13 cellular contexts compared by ENCODE assay signal in the genomic region with DNA sequence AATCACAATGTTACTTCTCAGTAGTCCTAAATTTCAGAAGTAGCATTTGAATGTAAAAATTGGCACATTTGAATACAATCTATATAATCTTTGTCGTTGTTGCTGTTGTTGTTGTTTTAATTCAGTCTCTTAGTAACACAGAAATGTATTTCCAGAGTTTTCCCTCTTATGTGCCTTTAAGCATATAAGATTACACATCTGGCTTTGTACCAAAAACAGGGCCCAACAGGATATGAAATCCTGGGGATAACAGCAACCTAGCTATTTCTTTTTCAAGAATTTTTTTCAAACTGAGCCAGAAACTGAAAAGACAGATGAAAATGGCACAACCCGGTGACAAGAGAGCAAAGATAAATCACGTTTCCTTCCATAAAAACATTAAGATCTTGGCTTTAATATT.
"Had no signal": no experiment of that assay in that cellular context is flagged by ENCODE, and none has a peak within 500 bp of the region (broad histone marks: within the 10 kb centered on the region; RNA-seq: fewer than 3 reads in every experiment).

No MANE protein-coding gene starts in this region.

- FAIRE-seq: frontal cortex, kidney had no signal

- ATAC-seq: body of pancreas; stimulated activated naive CD8-positive, alpha-beta T cell treated with anti-CD3 and anti-CD28 coated beads, Interleukin-15, amount 100 ng/mL, for 72 hours had no signal

- H3K4me3 ChIP-seq: body of pancreas, neural progenitor cell, ovary, thoracic aorta had no signal

- DNase-seq: activated CD4-positive, alpha-beta T cell treated with anti-CD3 and anti-CD28 coated beads, Interleukin-2, amount 50 U/mL, for 4 hours; activated CD4-positive, CD25-positive, alpha-beta regulatory T cell treated with anti-CD3 and anti-CD28 coated beads, Interleukin-2, amount 50 U/mL, for 72 hours; activated T-cell treated with anti-CD3 and anti-CD28 coated beads, Interleukin-2, amount 50 U/mL, for 1 hour; body of pancreas; effector memory CD4-positive, alpha-beta T cell; kidney; ovary; stimulated activated CD4-positive, alpha-beta T cell treated with anti-CD3 and anti-CD28 coated beads, Interleukin-4, amount 100 ng/mL, for 24 hours; stimulated activated naive CD8-positive, alpha-beta T cell treated with anti-CD3 and anti-CD28 coated beads, Interleukin-15, amount 100 ng/mL, for 72 hours had no signal

- H3K9me3 Mint-ChIP-seq: activated naive CD4-positive, alpha-beta T cell treated with anti-CD3 and anti-CD28 coated beads, Interleukin-2, amount 50 U/mL, for 24 hours; neural progenitor cell; stimulated activated naive CD8-positive, alpha-beta T cell treated with anti-CD3 and anti-CD28 coated beads, Interleukin-15, amount 100 ng/mL, for 72 hours had no signal

- H3K27ac ChIP-seq: body of pancreas, neural progenitor cell, ovary, thoracic aorta had no signal

- H3K36me3 Mint-ChIP-seq: activated naive CD4-positive, alpha-beta T cell treated with anti-CD3 and anti-CD28 coated beads, Interleukin-2, amount 50 U/mL, for 24 hours; neural progenitor cell had no signal

- H3K4me1 Mint-ChIP-seq: activated naive CD4-positive, alpha-beta T cell treated with anti-CD3 and anti-CD28 coated beads, Interleukin-2, amount 50 U/mL, for 24 hours; stimulated activated naive CD8-positive, alpha-beta T cell treated with anti-CD3 and anti-CD28 coated beads, Interleukin-15, amount 100 ng/mL, for 72 hours had no signal

- H3K9me3 ChIP-seq: body of pancreas, ovary, thoracic aorta had no signal

- H3K27ac Mint-ChIP-seq: activated naive CD4-positive, alpha-beta T cell treated with anti-CD3 and anti-CD28 coated beads, Interleukin-2, amount 50 U/mL, for 24 hours; neural progenitor cell; stimulated activated naive CD8-positive, alpha-beta T cell treated with anti-CD3 and anti-CD28 coated beads, Interleukin-15, amount 100 ng/mL, for 72 hours had no signal

- H3K36me3 ChIP-seq: neural progenitor cell, ovary, thoracic aorta had no signal

- H3K27me3 ChIP-seq: body of pancreas, neural progenitor cell, ovary had no signal

- H3K27me3 Mint-ChIP-seq: activated naive CD4-positive, alpha-beta T cell treated with anti-CD3 and anti-CD28 coated beads, Interleukin-2, amount 50 U/mL, for 24 hours; stimulated activated naive CD8-positive, alpha-beta T cell treated with anti-CD3 and anti-CD28 coated beads, Interleukin-15, amount 100 ng/mL, for 72 hours had no signal

- H3K4me3 Mint-ChIP-seq: activated naive CD4-positive, alpha-beta T cell treated with anti-CD3 and anti-CD28 coated beads, Interleukin-2, amount 50 U/mL, for 24 hours; neural progenitor cell; stimulated activated naive CD8-positive, alpha-beta T cell treated with anti-CD3 and anti-CD28 coated beads, Interleukin-15, amount 100 ng/mL, for 72 hours had no signal
